ENCODE assay signal across 1 cellular context in genomic region chr5:131607903-131608540, GRCh38.
TF ChIP-seq lines count a peak whose summit lies in the region.

No MANE protein-coding gene starts in this region.

TF ChIP-seq in GM23338, 12 proteins besides CTCF, POLR2A, EP300 and RAD21 (continued from another document):
- no peak for TF ChIP-seq ETS1 (IDR thresholded peaks at IDR 0.05)
- TF ChIP-seq POLR2AphosphoS5 (IDR thresholded peaks at IDR 0.05; ENCODE audit: low read depth), result no peak
- TF ChIP-seq, protein P1, sequence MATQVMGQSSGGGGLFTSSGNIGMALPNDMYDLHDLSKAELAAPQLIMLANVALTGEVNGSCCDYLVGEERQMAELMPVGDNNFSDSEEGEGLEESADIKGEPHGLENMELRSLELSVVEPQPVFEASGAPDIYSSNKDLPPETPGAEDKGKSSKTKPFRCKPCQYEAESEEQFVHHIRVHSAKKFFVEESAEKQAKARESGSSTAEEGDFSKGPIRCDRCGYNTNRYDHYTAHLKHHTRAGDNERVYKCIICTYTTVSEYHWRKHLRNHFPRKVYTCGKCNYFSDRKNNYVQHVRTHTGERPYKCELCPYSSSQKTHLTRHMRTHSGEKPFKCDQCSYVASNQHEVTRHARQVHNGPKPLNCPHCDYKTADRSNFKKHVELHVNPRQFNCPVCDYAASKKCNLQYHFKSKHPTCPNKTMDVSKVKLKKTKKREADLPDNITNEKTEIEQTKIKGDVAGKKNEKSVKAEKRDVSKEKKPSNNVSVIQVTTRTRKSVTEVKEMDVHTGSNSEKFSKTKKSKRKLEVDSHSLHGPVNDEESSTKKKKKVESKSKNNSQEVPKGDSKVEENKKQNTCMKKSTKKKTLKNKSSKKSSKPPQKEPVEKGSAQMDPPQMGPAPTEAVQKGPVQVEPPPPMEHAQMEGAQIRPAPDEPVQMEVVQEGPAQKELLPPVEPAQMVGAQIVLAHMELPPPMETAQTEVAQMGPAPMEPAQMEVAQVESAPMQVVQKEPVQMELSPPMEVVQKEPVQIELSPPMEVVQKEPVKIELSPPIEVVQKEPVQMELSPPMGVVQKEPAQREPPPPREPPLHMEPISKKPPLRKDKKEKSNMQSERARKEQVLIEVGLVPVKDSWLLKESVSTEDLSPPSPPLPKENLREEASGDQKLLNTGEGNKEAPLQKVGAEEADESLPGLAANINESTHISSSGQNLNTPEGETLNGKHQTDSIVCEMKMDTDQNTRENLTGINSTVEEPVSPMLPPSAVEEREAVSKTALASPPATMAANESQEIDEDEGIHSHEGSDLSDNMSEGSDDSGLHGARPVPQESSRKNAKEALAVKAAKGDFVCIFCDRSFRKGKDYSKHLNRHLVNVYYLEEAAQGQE (IDR thresholded peaks at IDR 0.05; ENCODE audit: unreplicated experiment), result no peak
- TF ChIP-seq NANOG (IDR thresholded peaks at IDR 0.05; ENCODE audit: borderline replicate concordance), result no peak
- no peak for TF ChIP-seq JUNB (IDR thresholded peaks at IDR 0.05; ENCODE audit: unreplicated experiment)
- TF ChIP-seq EZH2 (IDR thresholded peaks at IDR 0.05; ENCODE audit: low read depth, unreplicated experiment), result no peak
- TF ChIP-seq STAT1 (IDR thresholded peaks at IDR 0.05; ENCODE audit: unreplicated experiment), result no peak
- TF ChIP-seq ZNF462 (CRISPR knock-in tag; IDR thresholded peaks at IDR 0.05), result no peak
- TF ChIP-seq ZNF331 (CRISPR knock-in tag; IDR thresholded peaks at IDR 0.05; ENCODE audit: low read depth), result no peak
- no peak for TF ChIP-seq CREB1 (CRISPR knock-in tag; IDR thresholded peaks at IDR 0.05; ENCODE audit: low read depth)
